ENCODE assay signal across 27 cellular contexts in the genomic region with DNA sequence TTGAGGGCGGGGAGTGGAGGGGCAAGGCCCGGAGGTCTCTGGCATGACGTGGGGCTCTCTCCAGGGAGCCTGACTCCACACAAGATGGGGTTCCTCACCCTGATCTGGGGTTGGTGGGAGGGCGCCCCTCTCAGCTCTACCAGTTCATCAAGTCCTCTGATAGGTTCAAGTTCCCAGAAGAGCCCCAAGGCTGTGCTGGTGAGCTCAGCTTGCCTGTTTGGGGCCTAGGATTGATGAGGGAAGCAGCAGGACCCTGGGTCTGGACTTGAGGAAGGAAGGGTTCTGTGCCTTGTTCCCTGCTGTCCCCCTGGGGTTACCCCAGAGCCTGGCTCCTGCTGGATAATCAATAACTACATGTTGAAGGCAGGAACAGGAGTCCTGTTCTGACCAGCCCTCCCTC. TPM values are rescaled to one million over a fixed set of nuclear protein-coding genes. Genes with fewer than 3 reads are reported as not detected.
DNase-seq lines count a peak whose midpoint lies in the region; ATAC-seq, FAIRE-seq and TF ChIP-seq lines count a peak whose summit lies in the region.
"Had no signal": no experiment of that assay in that cellular context is flagged by ENCODE, and none has a peak within 500 bp of the region (broad histone marks: within the 10 kb centered on the region; RNA-seq: fewer than 3 reads in every experiment).

No MANE protein-coding gene starts in this region.

- no peak for FAIRE-seq in GM12892 (lab: Jason Lieb, UNC)
- FAIRE-seq: HepG2, islet of Langerhans, small intestine had no signal

- H3K27ac Mint-ChIP-seq in activated CD4-positive, alpha-beta T cell treated with anti-CD3 and anti-CD28 coated beads, Interleukin-2, amount 10 ng/mL, durations not matched to agents 24 days and 14 days: no peak overlapping the region
- no peak overlapping the region for H3K27ac Mint-ChIP-seq in activated CD4-positive, alpha-beta T cell treated with anti-CD3 and anti-CD28 coated beads for 36 hours
- no peak overlapping the region for H3K27ac Mint-ChIP-seq in neural progenitor cell
- H3K27ac Mint-ChIP-seq: activated T-helper 1 cell treated with anti-CD3 and anti-CD28 coated beads, Interleukin-12 subunit alpha, Interleukin-12 subunit beta, Interleukin-2, Interleukin-4 antibody, amounts not matched to agents 30 ng/mL and 10 ng/mL and 1 ng/mL, durations not matched to agents 14 hours and 24 hours and 36 hours; WTC11 had no signal

- H3K27ac ChIP-seq in RWPE1 (peak overlapping the region; percentile 94), neural progenitor cell (no peak overlapping the region)
- H3K27ac ChIP-seq: coronary artery, left lung, tibial artery had no signal

- DNase-seq in activated CD4-positive, alpha-beta T cell treated with anti-CD3 and anti-CD28 coated beads, Interleukin-2, amount 10 ng/mL, durations not matched to agents 24 days and 14 days: no peak
- no peak for DNase-seq in activated CD4-positive, alpha-beta T cell treated with anti-CD3 and anti-CD28 coated beads for 36 hours
- peak; percentile 11 for DNase-seq in HK-2 (ENCODE audit: unreplicated experiment)
- DNase-seq in RWPE1 (ENCODE audit: low spot score): no peak
- no peak for DNase-seq in neural progenitor cell (ENCODE audit: low spot score)
- DNase-seq in NCI-H2107 treated with DMSO at 0.1 percent for 48 hours (lab: John Stamatoyannopoulos, UW; ENCODE audit: unreplicated experiment): no peak
- DNase-seq in GM12892 (ENCODE audit: insufficient read length): no peak
- DNase-seq in NCI-H2107 (lab: John Stamatoyannopoulos, UW): no peak
- DNase-seq: activated naive CD4-positive, alpha-beta T cell treated with anti-CD3 and anti-CD28 coated beads, Interleukin-2, amount 50 U/mL, for 16 hours; C1 segment of cervical spinal cord; effector memory CD4-positive, alpha-beta T cell; erythroblast; glutamatergic neuron; left lung; NCI-H1092 treated with DMSO at 0.1 percent for 48 hours; NCI-H1930; NCI-H2227 treated with DMSO at 0.1 percent for 48 hours; NCI-H526 treated with DMSO at 0.1 percent for 48 hours; small intestine; stimulated activated CD4-positive, alpha-beta T cell treated with anti-CD3 and anti-CD28 coated beads, Interleukin-1b, Interleukin-23, amount 100 ng/mL, for 48 hours; tibial artery had no signal

- no peak overlapping the region for H3K4me2 ChIP-seq in neural progenitor cell

- no peaks in the 10 kb centered on the region for H3K36me3 ChIP-seq in neural progenitor cell
- H3K36me3 ChIP-seq: left lung, tibial artery had no signal

- H3K9ac ChIP-seq in neural progenitor cell: no peak overlapping the region

- no peak for ATAC-seq in activated CD4-positive, alpha-beta T cell treated with anti-CD3 and anti-CD28 coated beads for 36 hours
- ATAC-seq: HepG2, left lung, Right ventricle myocardium inferior, WTC11 had no signal

- no peaks in the 10 kb centered on the region for H3K79me2 ChIP-seq in neural progenitor cell (ENCODE audit: low read depth)

- peaks cover 7% of the 10 kb centered on the region for H3K36me3 Mint-ChIP-seq in activated CD4-positive, alpha-beta T cell treated with anti-CD3 and anti-CD28 coated beads, Interleukin-2, amount 10 ng/mL, durations not matched to agents 24 days and 14 days (ENCODE audit: low read depth)
- peaks cover 2% of the 10 kb centered on the region for H3K36me3 Mint-ChIP-seq in activated CD4-positive, alpha-beta T cell treated with anti-CD3 and anti-CD28 coated beads for 36 hours (ENCODE audit: low read depth)
- peaks cover 12% of the 10 kb centered on the region for H3K36me3 Mint-ChIP-seq in neural progenitor cell

- H3K9me3 Mint-ChIP-seq in activated CD4-positive, alpha-beta T cell treated with anti-CD3 and anti-CD28 coated beads, Interleukin-2, amount 10 ng/mL, durations not matched to agents 24 days and 14 days: peaks cover 6% of the 10 kb centered on the region
- H3K9me3 Mint-ChIP-seq in activated CD4-positive, alpha-beta T cell treated with anti-CD3 and anti-CD28 coated beads for 36 hours (ENCODE audit: low read depth): peaks cover 8% of the 10 kb centered on the region
- peaks cover 2% of the 10 kb centered on the region for H3K9me3 Mint-ChIP-seq in neural progenitor cell

- H3K27me3 Mint-ChIP-seq in activated CD4-positive, alpha-beta T cell treated with anti-CD3 and anti-CD28 coated beads, Interleukin-2, amount 10 ng/mL, durations not matched to agents 24 days and 14 days: peaks cover 28% of the 10 kb centered on the region
- peaks cover 21% of the 10 kb centered on the region for H3K27me3 Mint-ChIP-seq in activated CD4-positive, alpha-beta T cell treated with anti-CD3 and anti-CD28 coated beads for 36 hours
- H3K27me3 Mint-ChIP-seq in neural progenitor cell (ENCODE audit: insufficient read depth, low read depth): peaks cover 8% of the 10 kb centered on the region

- CTCF ChIA-PET in activated CD4-positive, alpha-beta T cell treated with anti-CD3 and anti-CD28 coated beads for 36 hours (lab: Charles Lee): interaction anchor here (0.6 to 1.8 kb wide), 3 partner anchors 80 to 185 kb away, joined by 3 to 6 read pairs (median 5); no protein-coding TSS in a partner anchor
- CTCF ChIA-PET in RWPE1 (lab: Yijun Ruan, JAX): interaction anchor here (1.2 to 2.7 kb wide), 2 partner anchors 184 to 185 kb away, joined by 7 to 12 read pairs; no protein-coding TSS in a partner anchor

- intact Hi-C loops in activated CD4-positive, alpha-beta T cell treated with anti-CD3 and anti-CD28 coated beads, Interleukin-2, amount 10 ng/mL, durations not matched to agents 24 days and 14 days (cut with micrococcal nuclease): no loop called here
- intact Hi-C loops in activated CD4-positive, alpha-beta T cell treated with anti-CD3 and anti-CD28 coated beads for 36 hours (cut with DNase I, micrococcal nuclease): no loop called here

- no peaks in the 10 kb centered on the region for H3F3A ChIP-seq in neural progenitor cell (ENCODE audit: low read depth)

- H3K4me3 Mint-ChIP-seq in activated CD4-positive, alpha-beta T cell treated with anti-CD3 and anti-CD28 coated beads, Interleukin-2, amount 10 ng/mL, durations not matched to agents 24 days and 14 days: peak overlapping the region; percentile 17
- H3K4me3 Mint-ChIP-seq in activated CD4-positive, alpha-beta T cell treated with anti-CD3 and anti-CD28 coated beads for 36 hours: no peak overlapping the region
- H3K4me3 Mint-ChIP-seq in neural progenitor cell: peak overlapping the region; percentile 65
- H3K4me3 Mint-ChIP-seq: activated T-helper 1 cell treated with anti-CD3 and anti-CD28 coated beads, Interleukin-12 subunit alpha, Interleukin-12 subunit beta, Interleukin-2, Interleukin-4 antibody, amounts not matched to agents 30 ng/mL and 10 ng/mL and 1 ng/mL, durations not matched to agents 14 hours and 24 hours and 36 hours; WTC11 had no signal

- peaks cover 43% of the 10 kb centered on the region for H3K27me3 ChIP-seq in neural progenitor cell

- H3K4me1 ChIP-seq in neural progenitor cell: peaks cover 9% of the 10 kb centered on the region

- no peak for TF ChIP-seq POLR2A in GM12892 (IDR thresholded peaks at IDR 0.05; ENCODE audit: low read depth, low read length)

- H3K9me3 ChIP-seq in neural progenitor cell (ENCODE audit: low read depth): no peaks in the 10 kb centered on the region
- H3K9me3 ChIP-seq: tibial artery had no signal

- TF ChIP-seq CTCF in RWPE1 (conservative IDR thresholded peaks at IDR 0.05; ENCODE audit: low read depth): no peak
- no peak for TF ChIP-seq CTCF in neural progenitor cell (IDR thresholded peaks at IDR 0.05)

- POLR2A ChIA-PET in activated CD4-positive, alpha-beta T cell treated with anti-CD3 and anti-CD28 coated beads for 36 hours (lab: Charles Lee): no interaction called here
- POLR2A ChIA-PET in RWPE1 (lab: Yijun Ruan, JAX; ENCODE audit: low non-redundant PET): no interaction called here

- H3K4me3 ChIP-seq in neural progenitor cell: no peak overlapping the region
- H3K4me3 ChIP-seq: coronary artery, left lung, tibial artery had no signal

- H2AFZ ChIP-seq in neural progenitor cell (replicated peaks): no peak overlapping the region

- peaks cover 12% of the 10 kb centered on the region for H3K4me1 Mint-ChIP-seq in activated CD4-positive, alpha-beta T cell treated with anti-CD3 and anti-CD28 coated beads, Interleukin-2, amount 10 ng/mL, durations not matched to agents 24 days and 14 days
- peaks cover 11% of the 10 kb centered on the region for H3K4me1 Mint-ChIP-seq in activated CD4-positive, alpha-beta T cell treated with anti-CD3 and anti-CD28 coated beads for 36 hours
- peaks cover 14% of the 10 kb centered on the region for H3K4me1 Mint-ChIP-seq in neural progenitor cell

- H4K20me1 ChIP-seq in neural progenitor cell (ENCODE audit: low read depth): peaks cover 38% of the 10 kb centered on the region

RNA-seq across cellular contexts. Expression of a gene that starts 3.5 kb away (rescaled TPM):
- 0.21 and 0.51 TPM in 2 replicates for total RNA-seq in activated CD4-positive, alpha-beta T cell treated with anti-CD3 and anti-CD28 coated beads, Interleukin-2, amount 10 ng/mL, durations not matched to agents 24 days and 14 days
- not detected for total RNA-seq in activated CD4-positive, alpha-beta T cell treated with anti-CD3 and anti-CD28 coated beads for 36 hours
- 1.8 and 6.0 TPM in 2 replicates for total RNA-seq in neural progenitor cell (ENCODE audit: low replicate concordance)
- not detected for polyA plus RNA-seq in GM12892 (2012; ENCODE audit: missing spikeins)
- total RNA-seq: Right ventricle myocardium inferior had no signal
